Comparison of ENCODE assay signal across 8 cellular contexts in genomic region chr2:151828143-151828889, GRCh38. TPM values are rescaled to one million over a fixed set of nuclear protein-coding genes. Genes with fewer than 3 reads are reported as not detected.
DNase-seq lines count a peak whose midpoint lies in the region; ATAC-seq lines count a peak whose summit lies in the region.

Gene ARL5A, minus strand, starts transcription at chr2:151828421. Its CDS starts 245 bp downstream, at chr2:151828176.

- H3K27ac ChIP-seq in Karpas-422 (ENCODE audit: low read length) = peak within 1 kb of the TSS; percentile 26; the same call in 1 of the 2 replicates

- peaks cover 5% of the 10 kb centered on the region for H4K20me1 ChIP-seq in Karpas-422 (ENCODE audit: insufficient read depth, low read depth, low read length)

- H3K79me2 ChIP-seq in Karpas-422 (ENCODE audit: low read length) = peaks cover 49% of the 10 kb centered on the region

- no peaks in the 10 kb centered on the region for H3K27me3 ChIP-seq in Karpas-422 (ENCODE audit: low read length)

- H3K9me3 ChIP-seq in Karpas-422 (ENCODE audit: low read length) = no peaks in the 10 kb centered on the region

- H2AFZ ChIP-seq in Karpas-422 (ENCODE audit: low read length) = peak within 1 kb of the TSS; percentile 93

- ATAC-seq in GM21825 (IDR thresholded peaks at IDR 0.05; ENCODE audit: unreplicated experiment) (peak; percentile 96), naive B cell (ENCODE audit: low read depth in 2 of 2) (peak; percentile 91)
- ATAC-seq in stimulated activated memory B cell treated with anti-CD40 and anti-IgM and Interleukin-4, amounts not matched to agents 10 μg/mL and 1 μg/mL and 100 μg/mL, for 72 hours = peak; percentile 98

- H3K4me1 ChIP-seq in Karpas-422 (ENCODE audit: low read length) = peaks cover 37% of the 10 kb centered on the region

- H3K9me2 ChIP-seq in Karpas-422 (replicated peaks; ENCODE audit: insufficient read depth, low read length) = no peaks in the 10 kb centered on the region; the same call in 1 of the 2 replicates

- peak within 1 kb of the TSS; percentile 84 for H3K4me2 ChIP-seq in Karpas-422 (ENCODE audit: low read depth, low read length, poor library complexity, severe bottlenecking)

- peaks cover 0 to 5% of the 10 kb centered on the region in 2 donors for H3K36me3 Mint-ChIP-seq in naive B cell
- peaks cover 3% of the 10 kb centered on the region for H3K36me3 Mint-ChIP-seq in stimulated activated memory B cell treated with anti-CD40 and anti-IgM and Interleukin-4, amounts not matched to agents 10 μg/mL and 1 μg/mL and 100 μg/mL, for 72 hours

- peaks cover 0 to 4% (median 0%) of the 10 kb centered on the region in 7 donors for H3K9me3 Mint-ChIP-seq in naive B cell
- no peaks in the 10 kb centered on the region for H3K9me3 Mint-ChIP-seq in stimulated activated memory B cell treated with anti-CD40 and anti-IgM and Interleukin-4, amounts not matched to agents 10 μg/mL and 1 μg/mL and 100 μg/mL, for 72 hours

- no peaks in the 10 kb centered on the region for H3K27me3 Mint-ChIP-seq in naive B cell
- no peaks in the 10 kb centered on the region for H3K27me3 Mint-ChIP-seq in stimulated activated memory B cell treated with anti-CD40 and anti-IgM and Interleukin-4, amounts not matched to agents 10 μg/mL and 1 μg/mL and 100 μg/mL, for 72 hours

- peaks cover 26 to 41% (median 37%) of the 10 kb centered on the region in 3 donors for H3K4me1 Mint-ChIP-seq in naive B cell
- peaks cover 52% of the 10 kb centered on the region for H3K4me1 Mint-ChIP-seq in stimulated activated memory B cell treated with anti-CD40 and anti-IgM and Interleukin-4, amounts not matched to agents 10 μg/mL and 1 μg/mL and 100 μg/mL, for 72 hours

- peaks cover 5% of the 10 kb centered on the region; the same call in 1 of the 2 replicates for H3K36me3 ChIP-seq in Karpas-422 (ENCODE audit: insufficient read depth, low read length)

- H3K4me3 ChIP-seq in Karpas-422 (ENCODE audit: low read length) = peak within 1 kb of the TSS; percentile 90

- H3K27ac Mint-ChIP-seq in naive B cell = peak within 1 kb of the TSS; percentile 91 to 98 (median 97)
- H3K27ac Mint-ChIP-seq in stimulated activated memory B cell treated with anti-CD40 and anti-IgM and Interleukin-4, amounts not matched to agents 10 μg/mL and 1 μg/mL and 100 μg/mL, for 72 hours = peak within 1 kb of the TSS; percentile 92

- peak within 1 kb of the TSS; percentile 76 to 96 (median 88) for H3K4me3 Mint-ChIP-seq in naive B cell
- H3K4me3 Mint-ChIP-seq in stimulated activated memory B cell treated with anti-CD40 and anti-IgM and Interleukin-4, amounts not matched to agents 10 μg/mL and 1 μg/mL and 100 μg/mL, for 72 hours = peak within 1 kb of the TSS; percentile 87

- peak within 1 kb of the TSS; percentile 94 for H3K9ac ChIP-seq in Karpas-422 (ENCODE audit: low read length)

- DNase-seq in DMS79 treated with DMSO at 0.1 percent for 48 hours (lab: John Stamatoyannopoulos, UW) = peak; percentile 89
- DNase-seq in Karpas-422 = peak; percentile 98
- peak; percentile 92 for DNase-seq in RKO (ENCODE audit: low spot score)
- peak; percentile 92 for DNase-seq in activated T-helper 1 cell treated with Interleukin-2 at 50 U/mL for 16 hours (ENCODE audit: low read depth)
- peak; percentile 96 for DNase-seq in fibroblast of gingiva (ENCODE audit: low read depth)
- DNase-seq in naive B cell = peak; percentile 98

RNA-seq across cellular contexts. Expression of gene ARL5A, which starts in this region (rescaled TPM):
- 66.4 and 73.4 TPM in 2 replicates for total RNA-seq in Karpas-422 (2014; rRNA removed; shearing (Covaris generic); ENCODE audit: low replicate concordance)
- 100 to 1,000 TPM in 2 of 6 donors, 10 to 100 TPM in 4; 67.6 to 139 (median 90.9) TPM for polyA plus RNA-seq in naive B cell (ENCODE audit: low read depth in 6 of 6)

Comparison
In these comparisons a context has a peak if more than half of its experiments do, and no peak if none do; other contexts are left out.
1. Peak in every context shown above with its lines: DNase-seq, ATAC-seq, H3K4me3 ChIP-seq and H3K27ac ChIP-seq.